12 cellular contexts compared by ENCODE assay signal in genomic region chr22:45579306-45579705, GRCh38.
"Had no signal": no experiment of that assay in that cellular context is flagged by ENCODE, and none has a peak within 500 bp of the region (broad histone marks: within the 10 kb centered on the region; RNA-seq: fewer than 3 reads in every experiment).

No MANE protein-coding gene starts in this region.

- H3K4me3 ChIP-seq: cardiac muscle cell, esophagus squamous epithelium, left ventricle myocardium inferior, suprapubic skin had no signal

- ATAC-seq: stimulated activated naive CD8-positive, alpha-beta T cell treated with anti-CD3 and anti-CD28 coated beads, Interleukin-15, amount 100 ng/mL, for 72 hours had no signal

- DNase-seq: activated CD4-positive, alpha-beta memory T cell treated with anti-CD3 and anti-CD28 coated beads for 36 hours; activated T-cell treated with anti-CD3 and anti-CD28 coated beads for 4 hours; dermis blood vessel endothelial cell; effector memory CD4-positive, alpha-beta T cell; esophagus squamous epithelium; left ventricle myocardium inferior; mammary epithelial cell; nephron progenitor cell; occipital lobe; stimulated activated naive CD8-positive, alpha-beta T cell treated with anti-CD3 and anti-CD28 coated beads, Interleukin-15, amount 100 ng/mL, for 72 hours had no signal

- H3K36me3 ChIP-seq: cardiac muscle cell, left ventricle myocardium inferior had no signal

- H3K9me3 ChIP-seq: esophagus squamous epithelium, left ventricle myocardium inferior, suprapubic skin had no signal

- H3K27ac ChIP-seq: cardiac muscle cell, esophagus squamous epithelium, left ventricle myocardium inferior, suprapubic skin had no signal
